8 cellular contexts compared by ENCODE assay signal in genomic region chr6:156752666-156753301, GRCh38. TPM values are rescaled to one million over a fixed set of nuclear protein-coding genes. Genes with fewer than 3 reads are reported as not detected.
DNase-seq lines count a peak whose midpoint lies in the region; ATAC-seq and TF ChIP-seq lines count a peak whose summit lies in the region.

No MANE protein-coding gene starts in this region.

- H4K8ac ChIP-seq in H9 (replicated peaks; ENCODE audit: insufficient read length, low read depth, low read length): no peak overlapping the region

- no peaks in the 10 kb centered on the region for H3K9me3 Mint-ChIP-seq in H9

- TF ChIP-seq CTCF in GM12872 (IDR thresholded peaks at IDR 0.05; ENCODE audit: insufficient read depth, low read depth, low read length): peak; percentile 80
- TF ChIP-seq CTCF in H9 (conservative IDR thresholded peaks at IDR 0.05): peak; percentile 67
- peak; percentile 82 for TF ChIP-seq CTCF in OCI-LY7 (conservative IDR thresholded peaks at IDR 0.05; ENCODE audit: low read length)
- peak in 2 of 4 experiments; percentile 13 to 22 for TF ChIP-seq CTCF in prostate gland (IDR thresholded peaks at IDR 0.05)

- no peaks in the 10 kb centered on the region for H3K79me2 ChIP-seq in H9 (ENCODE audit: insufficient read depth, low read length)
- H3K79me2 ChIP-seq in OCI-LY7 (ENCODE audit: insufficient read depth, low read depth, low read length): no peaks in the 10 kb centered on the region

- no peak for TF ChIP-seq POLR2A in prostate gland (IDR thresholded peaks at IDR 0.05)

- peak overlapping the region; percentile 43 for H3K4me3 ChIP-seq in OCI-LY7 (ENCODE audit: low read depth, low read length, poor library complexity, severe bottlenecking)
- H3K4me3 ChIP-seq in prostate gland: no peak overlapping the region

- H3K23ac ChIP-seq in H9 (ENCODE audit: insufficient read length, low read depth, low read length): no peak overlapping the region

- no peak overlapping the region for H2BK12ac ChIP-seq in H9 (ENCODE audit: insufficient read length, low read depth, low read length)

- ATAC-seq in left lobe of liver: peak; percentile 97
- no peak for ATAC-seq in HG03097 (IDR thresholded peaks at IDR 0.05; ENCODE audit: low FRiP score, unreplicated experiment)

- no peak overlapping the region for H3K18ac ChIP-seq in H9 (ENCODE audit: insufficient read length, low read depth, low read length)

- H3K4me2 ChIP-seq in H9 (ENCODE audit: insufficient read depth, insufficient read length, low read length) (no peak overlapping the region), OCI-LY7 (ENCODE audit: low read length) (peak overlapping the region; percentile 78)

- no peak overlapping the region for H2BK5ac ChIP-seq in H9 (ENCODE audit: insufficient read length, low read length)

- H3K14ac ChIP-seq in H9 (ENCODE audit: insufficient read depth, low read length): no peak overlapping the region

- H3K9ac ChIP-seq in H9 (ENCODE audit: extremely low read depth, insufficient read length, low read length): no peak overlapping the region

- H2AFZ ChIP-seq in H9 (ENCODE audit: low read length) (no peak overlapping the region), OCI-LY7 (ENCODE audit: low read length) (peak overlapping the region; percentile 56)

- H3K4me3 Mint-ChIP-seq in H9: no peak overlapping the region

- POLR2A ChIA-PET in OCI-LY7 (lab: Charles Lee): interaction anchor here (0.7 to 5.9 kb wide), 29 partner anchors 10 to 357 kb away, joined by 3 to 74 read pairs (median 4); partner anchors contain the start of gene ARID1B

- H3K79me1 ChIP-seq in H9 (ENCODE audit: insufficient read depth, low read depth, low read length, poor library complexity, severe bottlenecking): no peaks in the 10 kb centered on the region

- BruUV-seq in OCI-LY7 (replicated peaks; lab: Mats Ljungman, UMichigan): no TSS peak

- no peak overlapping the region for H2AK5ac ChIP-seq in H9 (ENCODE audit: insufficient read length, low read length)

- no peaks in the 10 kb centered on the region for H3K36me3 Mint-ChIP-seq in H9 (ENCODE audit: insufficient read depth in 1 of 3, low read depth in 3 of 3)

- no peak overlapping the region for H2BK20ac ChIP-seq in H9 (ENCODE audit: low read depth, low read length, poor library complexity, severe bottlenecking)

- no CpG with 5 or more reads among the region's 10 CpGs for WGBS in H9 (ENCODE audit: extremely low coverage, insufficient read length, low lambda C conversion rate)
- WGBS in prostate gland: 67% methylated on average over 10 of the region's 10 CpGs

- no peak overlapping the region for H4K5ac ChIP-seq in H9 (ENCODE audit: insufficient read length, low read depth, low read length)

- intact Hi-C loops in OCI-LY7 (cut with micrococcal nuclease; ENCODE audit: unreplicated experiment) (loop anchor here (1.0 to 10.0 kb wide), 6 partner anchors 66 to 478 kb away; no protein-coding TSS in a partner anchor), prostate gland (cut with DNase I) (no loop called here)

- H3K4ac ChIP-seq in H9 (ENCODE audit: low read depth, low read length): no peak overlapping the region

- H3K27ac Mint-ChIP-seq in H9: 0 out of 7 replicates have a peak overlapping the region, but pooled peaks of 1 of the 3 experiments have one; percentile 7

- H4K91ac ChIP-seq in H9 (ENCODE audit: insufficient read length, low read depth, low read length): no peak overlapping the region

- H3K36me3 ChIP-seq in OCI-LY7 (ENCODE audit: insufficient read depth, low read length): no peaks in the 10 kb centered on the region
- H3K36me3 ChIP-seq in prostate gland: no peaks in the 10 kb centered on the region

- H3K56ac ChIP-seq in H9 (ENCODE audit: insufficient read length, low read depth, low read length): no peak overlapping the region

- DNase-seq in H9 (peak; percentile 73), OCI-LY7 (ENCODE audit: low spot score) (peak; percentile 78), left lobe of liver (ENCODE audit: low spot score) (peak; percentile 90), prostate gland (ENCODE audit: low spot score) (no peak), T1000 (lab: John Stamatoyannopoulos, UW) (no peak)
- DNase-seq in activated effector memory CD4-positive, alpha-beta T cell treated with Interleukin-2 at 50 U/mL for 16 hours: no peak

- no peak overlapping the region for H2BK120ac ChIP-seq in H9 (ENCODE audit: low read depth, low read length, poor library complexity, severe bottlenecking)

- H3K27me3 Mint-ChIP-seq in H9 (ENCODE audit: low read depth): no peaks in the 10 kb centered on the region

- 0 out of 2 replicates have a peak, but pooled peaks cover 3% of the 10 kb centered on the region for H3K4me1 ChIP-seq in H9 (ENCODE audit: insufficient read depth, low read length)
- H3K4me1 ChIP-seq in OCI-LY7 (ENCODE audit: insufficient read depth, low read length, poor library complexity, severe bottlenecking): peaks cover 68% of the 10 kb centered on the region
- no peaks in the 10 kb centered on the region for H3K4me1 ChIP-seq in prostate gland (replicated peaks)

- CTCF ChIA-PET in OCI-LY7 (lab: Charles Lee; ENCODE audit: unreplicated experiment): interaction anchor here (1.3 to 1.6 kb wide), 2 partner anchors 32 to 55 kb away, joined by 4 read pairs; no protein-coding TSS in a partner anchor

- H3K23me2 ChIP-seq in H9 (ENCODE audit: insufficient read length, low read depth, low read length, poor library complexity, severe bottlenecking): no peaks in the 10 kb centered on the region

- H3K4me1 Mint-ChIP-seq in H9: peaks cover 10 to 11% of the 10 kb centered on the region in 2 experiments

- no peaks in the 10 kb centered on the region for H3K9me3 ChIP-seq in H9 (ENCODE audit: control insufficient read depth, low read depth, low read length)
- no peaks in the 10 kb centered on the region for H3K9me3 ChIP-seq in OCI-LY7 (ENCODE audit: low read length)
- H3K9me3 ChIP-seq in prostate gland: no peaks in the 10 kb centered on the region

- H2BK15ac ChIP-seq in H9 (ENCODE audit: low read depth, low read length): no peak overlapping the region

- no peak overlapping the region for H3T11ph ChIP-seq in H9 (ENCODE audit: low read length)

- H3K27ac ChIP-seq in H9 (ENCODE audit: insufficient read length, low read depth, low read length) (no peak overlapping the region), OCI-LY7 (ENCODE audit: low read depth, low read length, poor library complexity, severe bottlenecking) (peak overlapping the region; percentile 77), prostate gland (no peak overlapping the region)

- no peaks in the 10 kb centered on the region for H3K9me2 ChIP-seq in OCI-LY7 (ENCODE audit: insufficient read depth, low read length)

- H3K27me3 ChIP-seq in H9 (ENCODE audit: insufficient read depth, low read length) (no peaks in the 10 kb centered on the region), prostate gland (replicated peaks; ENCODE audit: insufficient read depth) (no peaks in the 10 kb centered on the region)

- no peaks in the 10 kb centered on the region for H4K20me1 ChIP-seq in H9 (ENCODE audit: control insufficient read depth, insufficient read depth, insufficient read length)
- H4K20me1 ChIP-seq in OCI-LY7 (ENCODE audit: insufficient read depth, low read length): no peaks in the 10 kb centered on the region

RNA-seq across cellular contexts. Expression of gene ARID1B, which starts 24.4 kb away (rescaled TPM):
- 86.2 and 88.2 TPM in 2 replicates for total RNA-seq in H9 (2021)
- 71.8 and 90.1 TPM in 2 replicates for total RNA-seq in OCI-LY7 (2014; rRNA removed; shearing (Covaris generic))
- 164 and 170 TPM in 2 replicates for total RNA-seq in OCI-LY7 (2022)
- 26.4 TPM for total RNA-seq in left lobe of liver
- total RNA-seq in prostate gland: 10 to 100 TPM; 65.1 to 99.4 TPM

Comparison
In these comparisons a context has a peak if more than half of its experiments do, and no peak if none do; other contexts are left out.
1. DNase-seq: peak in H9 (single experiment), OCI-LY7 (single experiment) and left lobe of liver (single experiment); none in prostate gland (single experiment), activated effector memory CD4-positive, alpha-beta T cell treated with Interleukin-2 at 50 U/mL for 16 hours (single experiment) and T1000 (single experiment).